8 cellular contexts compared by ENCODE assay signal in genomic region chr9:133403766-133404439, GRCh38. TPM values are rescaled to one million over a fixed set of nuclear protein-coding genes. Genes with fewer than 3 reads are reported as not detected.
DNase-seq lines count a peak whose midpoint lies in the region; ATAC-seq, FAIRE-seq and TF ChIP-seq lines count a peak whose summit lies in the region.

No MANE protein-coding gene starts in this region.

- H3K36me3 ChIP-seq in bronchial epithelial cell (ENCODE audit: control insufficient read depth, insufficient read depth, low read length): peaks cover 16% of the 10 kb centered on the region

- H3K4me1 Mint-ChIP-seq in nephron progenitor cell: peaks cover 10% of the 10 kb centered on the region

- no peak overlapping the region for H3K4me3 ChIP-seq in HL-60 (replicated peaks; ENCODE audit: insufficient read depth, low read length)
- H3K4me3 ChIP-seq in WI38 (ENCODE audit: low read depth, low read length): no peak overlapping the region
- no peak overlapping the region for H3K4me3 ChIP-seq in bronchial epithelial cell (ENCODE audit: low read depth, low read length)

- no peaks in the 10 kb centered on the region for H3K27me3 ChIP-seq in HL-60 (ENCODE audit: insufficient read depth, poor library complexity, severe bottlenecking)
- no peaks in the 10 kb centered on the region for H3K27me3 ChIP-seq in bronchial epithelial cell (ENCODE audit: control insufficient read depth, insufficient read depth, low read length)

- H3K4me3 Mint-ChIP-seq in nephron progenitor cell: no peak overlapping the region

- peaks cover 28% of the 10 kb centered on the region for H3K36me3 Mint-ChIP-seq in nephron progenitor cell (ENCODE audit: low read depth)

- DNase-seq in AG09319 (ENCODE audit: extremely low read depth, low read depth) (no peak), HL-60 (ENCODE audit: low read depth in 1 of 2, low spot score in 1 of 2) (peak in 1 of 2 experiments; percentile 57), bronchial epithelial cell (ENCODE audit: low read depth) (peak; percentile 62), nephron progenitor cell (no peak), omental fat pad (ENCODE audit: low spot score) (no peak)

- no peaks in the 10 kb centered on the region for H3K9me3 Mint-ChIP-seq in nephron progenitor cell

- H3K27ac ChIP-seq in HL-60 (replicated peaks): no peak overlapping the region

- no peaks in the 10 kb centered on the region for H3K27me3 Mint-ChIP-seq in nephron progenitor cell (ENCODE audit: low read depth, poor library complexity)

- H3K27ac Mint-ChIP-seq in nephron progenitor cell: peak overlapping the region; percentile 81

- TF ChIP-seq CTCF in AG09319 (IDR thresholded peaks at IDR 0.05; ENCODE audit: low read depth, low read length): peak; percentile 53
- peak; percentile 49 for TF ChIP-seq CTCF in HL-60 (IDR thresholded peaks at IDR 0.05; ENCODE audit: insufficient read depth, low read length)
- TF ChIP-seq CTCF in WI38 (IDR thresholded peaks at IDR 0.05; ENCODE audit: low read depth, low read length): peak; percentile 35; the same call in 1 of the 2 replicates
- TF ChIP-seq CTCF in bronchial epithelial cell (IDR thresholded peaks at IDR 0.05; ENCODE audit: insufficient read depth, low read length, severe bottlenecking): peak; percentile 82
- peak; percentile 34 for TF ChIP-seq CTCF in nephron progenitor cell (IDR thresholded peaks at IDR 0.05)
- TF ChIP-seq CTCF in omental fat pad (IDR thresholded peaks at IDR 0.05): no peak

- FAIRE-seq in bronchial epithelial cell (lab: Jason Lieb, UNC): no peak

- ATAC-seq in HG03565 (IDR thresholded peaks at IDR 0.05; ENCODE audit: unreplicated experiment) (no peak), GM18517 (IDR thresholded peaks at IDR 0.05; ENCODE audit: unreplicated experiment) (no peak), omental fat pad (ENCODE audit: low FRiP score) (no peak)

RNA-seq across cellular contexts. Expression of gene REXO4, which starts 13.9 kb away (rescaled TPM):
- 13.7 and 15.5 TPM in 2 replicates for total RNA-seq in bronchial epithelial cell
- total RNA-seq in omental fat pad: 10 to 100 TPM; 11.5 to 18.1 (median 15.4) TPM

RNA-seq across cellular contexts. Expression of gene ADAMTS13, which starts 18.3 kb away (rescaled TPM):
- 0.53 and 1.0 TPM in 2 replicates for total RNA-seq in bronchial epithelial cell
- 1 to 10 TPM; 1.1 to 3.0 (median 1.2) TPM for total RNA-seq in omental fat pad

RNA-seq across cellular contexts. Expression of gene STKLD1, which starts 27.7 kb away (rescaled TPM):
- total RNA-seq in bronchial epithelial cell: under 0.01 and 0.38 TPM in 2 replicates
- total RNA-seq in omental fat pad: not detected

RNA-seq across cellular contexts. Expression of gene SURF4, which starts 28.0 kb away (rescaled TPM):
- total RNA-seq in bronchial epithelial cell (269 and 295 TPM in 2 replicates), omental fat pad (100 to 1,000 TPM; 141 to 266 (median 230) TPM)

RNA-seq across cellular contexts. Expression of gene SURF2, which starts 47.6 kb away (rescaled TPM):
- 46.6 and 51.3 TPM in 2 replicates for total RNA-seq in bronchial epithelial cell
- total RNA-seq in omental fat pad: 10 to 100 TPM in 3 of 4 donors, 1 to 10 TPM in 1; 8.4 to 25.5 (median 13.4) TPM

Comparison
In these comparisons a context has a peak if more than half of its experiments do, and no peak if none do; other contexts are left out.
1. CTCF ChIP-seq: peak in AG09319 (single experiment), HL-60 (single experiment), WI38 (single experiment), bronchial epithelial cell (single experiment) and nephron progenitor cell (single experiment); none in omental fat pad (0 of 3).